ENCODE assay signal across 9 cellular contexts in the genomic region with DNA sequence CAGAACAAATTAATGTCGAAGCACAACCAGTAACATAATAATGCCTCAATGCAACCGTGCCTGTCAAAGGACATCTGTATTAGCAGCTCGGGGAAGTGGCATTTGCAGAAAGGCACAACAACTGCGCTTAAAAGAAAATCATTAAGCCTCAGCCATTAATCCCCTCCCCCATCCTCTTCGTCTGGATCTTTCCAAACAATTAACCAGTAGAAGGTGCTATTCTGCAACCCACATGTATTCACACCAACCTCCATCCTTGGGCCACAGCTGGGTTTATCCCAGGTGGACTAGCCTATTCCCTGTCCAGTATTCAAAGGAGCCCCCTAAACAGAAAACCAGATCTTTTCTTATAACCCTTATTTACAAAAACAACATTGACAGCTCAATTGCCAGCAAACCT. TPM values are rescaled to one million over a fixed set of nuclear protein-coding genes. Genes with fewer than 3 reads are reported as not detected.
DNase-seq lines count a peak whose midpoint lies in the region; ATAC-seq, FAIRE-seq and TF ChIP-seq lines count a peak whose summit lies in the region.
"Had no signal": no experiment of that assay in that cellular context is flagged by ENCODE, and none has a peak within 500 bp of the region (broad histone marks: within the 10 kb centered on the region; RNA-seq: fewer than 3 reads in every experiment).

No MANE protein-coding gene starts in this region.

- TF ChIP-seq CTCF in CD4-positive, alpha-beta T cell (IDR thresholded peaks at IDR 0.05): no peak
- TF ChIP-seq CTCF in HCT116 (IDR thresholded peaks at IDR 0.05 in 2 of 3, conservative IDR thresholded peaks at IDR 0.05 in 1 of 3; ENCODE audit: borderline replicate concordance in 1 of 3, insufficient read depth in 1 of 3, low read depth in 2 of 3, low read length in 2 of 3) (peak; percentile 22 to 54 (median 44); a peak in 4 of 6 replicates), K562 (IDR thresholded peaks at IDR 0.05 in 2 of 3, conservative IDR thresholded peaks at IDR 0.05 in 1 of 3; ENCODE audit: insufficient read depth in 2 of 3, low read depth in 1 of 3, low read length in 3 of 3) (peak; percentile 59 to 75 (median 66))

- no peaks in the 10 kb centered on the region for H3K36me3 ChIP-seq in HCT116 (ENCODE audit: control insufficient read depth in 1 of 2, insufficient read depth in 2 of 2, low read length in 2 of 2)
- no peaks in the 10 kb centered on the region; the same call in 2 of the 3 replicates for H3K36me3 ChIP-seq in K562 (ENCODE audit: control insufficient read depth, insufficient read depth, low read length)
- H3K36me3 ChIP-seq in muscle layer of duodenum (ENCODE audit: control insufficient read depth in 1 of 2, insufficient read depth in 2 of 2, low read length in 2 of 2): no peaks in the 10 kb centered on the region

- peak overlapping the region; percentile 86 for H3K27ac Mint-ChIP-seq in CD4-positive, alpha-beta T cell

- H4K20me1 ChIP-seq in HCT116 (ENCODE audit: insufficient read depth) (no peaks in the 10 kb centered on the region), K562 (replicated peaks; ENCODE audit: control insufficient read depth, insufficient read depth, low read length) (peaks cover 17% of the 10 kb centered on the region)

- in situ Hi-C loops in K562 (cut with MboI): no loop called here

- H3K4me3 ChIP-seq in HCT116 (replicated peaks in 1 of 2; ENCODE audit: low read depth in 1 of 2, low read length in 2 of 2): no peak overlapping the region
- H3K4me3 ChIP-seq in K562: peak overlapping the region; percentile 82; the same call in 1 of the 2 replicates
- peak overlapping the region in 1 of 2 donors; percentile 2 for H3K4me3 ChIP-seq in muscle layer of duodenum (ENCODE audit: low read depth in 1 of 2, low read length in 2 of 2)

- H3K4me3 Mint-ChIP-seq in CD4-positive, alpha-beta T cell: peak overlapping the region; percentile 82

- H3K4me1 ChIP-seq in HCT116 (ENCODE audit: control insufficient read depth in 1 of 2, insufficient read depth in 2 of 2, low read length in 2 of 2): peaks cover 11 to 33% of the 10 kb centered on the region in 2 experiments; a peak in 3 of 4 replicates
- peaks cover 7 to 16% of the 10 kb centered on the region in 2 experiments for H3K4me1 ChIP-seq in K562 (replicated peaks in 1 of 2; ENCODE audit: control insufficient read depth in 2 of 2, insufficient read depth in 2 of 2, low read length in 2 of 2)
- H3K4me1 ChIP-seq in muscle layer of duodenum (ENCODE audit: control insufficient read depth in 1 of 2, insufficient read depth in 2 of 2, low read length in 2 of 2): peaks cover 14 to 45% of the 10 kb centered on the region in 2 donors

- H3K4me1 Mint-ChIP-seq in CD4-positive, alpha-beta T cell (ENCODE audit: low read depth): peaks cover 45% of the 10 kb centered on the region

- POLR2A ChIA-PET in CD4-positive, alpha-beta T cell (lab: Charles Lee): interaction anchor here (1.3 kb wide), 1 partner anchor 64 kb away, joined by 4 read pairs; the partner anchor contains the start of gene ENO1
- POLR2A ChIA-PET in HCT116 (lab: Charles Lee) (no interaction called here), K562 (lab: Yijun Ruan, JAX) (interaction anchor here (0.5 to 1.7 kb wide), 9 partner anchors 10 to 64 kb away, joined by 3 to 25 read pairs (median 3); partner anchors contain the start of gene ENO1)

- TF ChIP-seq RAD21 in HCT116 (IDR thresholded peaks at IDR 0.05; ENCODE audit: low read depth) (peak; percentile 49), K562 (CRISPR knock-in tag; conservative IDR thresholded peaks at IDR 0.05 in 1 of 2, IDR thresholded peaks at IDR 0.05 in 1 of 2) (peak; percentile 17 to 60; a peak in 2 of 4 replicates)

- H3K9ac ChIP-seq in HCT116 (ENCODE audit: low read length) (no peak overlapping the region), K562 (ENCODE audit: insufficient read depth in 1 of 2, low read depth in 2 of 2, low read length in 2 of 2) (peak overlapping the region in 1 of 2 experiments; percentile 24; a peak in 1 of 4 replicates)

- H3K27me3 ChIP-seq in CD4-positive, alpha-beta T cell (ENCODE audit: control insufficient read depth, insufficient read depth, low read length): no peaks in the 10 kb centered on the region
- H3K27me3 ChIP-seq in HCT116 (ENCODE audit: insufficient read depth, low read length) (no peaks in the 10 kb centered on the region), K562 (ENCODE audit: control insufficient read depth in 2 of 2, insufficient read depth in 2 of 2, low read length in 2 of 2) (no peaks in the 10 kb centered on the region), muscle layer of duodenum (ENCODE audit: low read depth, low read length) (no peaks in the 10 kb centered on the region)

- H3K9me3 ChIP-seq in CD4-positive, alpha-beta T cell (ENCODE audit: control insufficient read depth, low read length): no peaks in the 10 kb centered on the region
- H3K9me3 ChIP-seq in HCT116 (ENCODE audit: control insufficient read depth in 1 of 2, insufficient read depth in 1 of 2, low read depth in 1 of 2, low read length in 2 of 2): no peaks in the 10 kb centered on the region
- H3K9me3 ChIP-seq in K562 (replicated peaks; ENCODE audit: control insufficient read depth, insufficient read depth, low read depth, low read length): no peaks in the 10 kb centered on the region
- H3K9me3 ChIP-seq in muscle layer of duodenum (ENCODE audit: control insufficient read depth in 1 of 2, low read length in 2 of 2): no peaks in the 10 kb centered on the region

- peaks cover 9% of the 10 kb centered on the region for H3K27me3 Mint-ChIP-seq in CD4-positive, alpha-beta T cell

- ATAC-seq in CD4-positive, alpha-beta T cell (ENCODE audit: poor library complexity): no peak
- no peak for ATAC-seq in HCT116
- ATAC-seq in K562: peak; percentile 18; the same call in 2 of the 3 replicates
- no peak for ATAC-seq in GM21423 (IDR thresholded peaks at IDR 0.05; ENCODE audit: unreplicated experiment)
- no peak for ATAC-seq in GM19395 (IDR thresholded peaks at IDR 0.05; ENCODE audit: unreplicated experiment)

- WGBS in K562 (ENCODE audit: insufficient coverage, low coverage, missing lambda C conversion rate): 6% methylated on average over 5 of the region's 5 CpGs

- no peak overlapping the region for H2AFZ ChIP-seq in HCT116 (ENCODE audit: low read depth, low read length, poor library complexity, severe bottlenecking)
- H2AFZ ChIP-seq in K562 (ENCODE audit: low read depth, low read length): no peak overlapping the region

- TF ChIP-seq EP300 in K562 (IDR thresholded peaks at IDR 0.05; ENCODE audit: low read length): peak; percentile 34; the same call in 1 of the 2 replicates

- TF ChIP-seq POLR2A in HCT116 (IDR thresholded peaks at IDR 0.05; ENCODE audit: borderline replicate concordance, extremely low read depth, insufficient read depth, insufficient read length) (no peak), K562 (conservative IDR thresholded peaks at IDR 0.05) (no peak)

- no peaks in the 10 kb centered on the region for H3K9me1 ChIP-seq in K562 (ENCODE audit: control insufficient read depth, insufficient read depth, low read length)

- peaks cover 68% of the 10 kb centered on the region for H3K79me2 ChIP-seq in HCT116 (ENCODE audit: insufficient read depth, low read length)
- H3K79me2 ChIP-seq in K562 (ENCODE audit: control insufficient read depth, insufficient read depth, low read length): peaks cover 75% of the 10 kb centered on the region

- RAD21 ChIA-PET in HCT116 (lab: Charles Lee; ENCODE audit: low non-redundant PET in 1 of 2, low total read pairs in 2 of 2, uncharacterized antibody in 2 of 2, unreplicated experiment in 2 of 2): interaction anchor here (1.2 to 1.8 kb wide), 2 partner anchors 34 kb away, joined by 3 to 8 read pairs; no protein-coding TSS in a partner anchor

- H3K9me3 Mint-ChIP-seq in CD4-positive, alpha-beta T cell: no peaks in the 10 kb centered on the region

- CTCF ChIA-PET in CD4-positive, alpha-beta T cell (lab: Charles Lee): interaction anchor here (1.1 to 1.8 kb wide), 4 partner anchors 10 to 113 kb away, joined by 3 to 6 read pairs (median 4); no protein-coding TSS in a partner anchor
- CTCF ChIA-PET in HCT116 (lab: Charles Lee) (interaction anchor here (1.0 to 1.9 kb wide), 3 partner anchors 9 to 49 kb away, joined by 3 to 14 read pairs (median 10); no protein-coding TSS in a partner anchor), K562 (lab: Yijun Ruan, JAX; ENCODE audit: low intra/inter-chr PET ratio) (no interaction called here)

- no peak overlapping the region for H3K27ac ChIP-seq in CD4-positive, alpha-beta T cell (ENCODE audit: low read depth, low read length)
- H3K27ac ChIP-seq in HCT116 (ENCODE audit: low read depth, low read length) (no peak overlapping the region), K562 (ENCODE audit: extremely low read depth, low read depth, low read length) (no peak overlapping the region), muscle layer of duodenum (ENCODE audit: low read length) (peak overlapping the region; percentile 97)

- BruUV-seq in HCT116 (replicated peaks; lab: Mats Ljungman, UMichigan): no TSS peak
- BruUV-seq in K562 (replicated peaks; lab: Mats Ljungman, UMichigan): no TSS peak

- H3K36me3 Mint-ChIP-seq in CD4-positive, alpha-beta T cell (ENCODE audit: low read depth): peaks cover 13% of the 10 kb centered on the region

- peak overlapping the region; percentile 17; the same call in 1 of the 2 replicates for H3K4me2 ChIP-seq in HCT116 (ENCODE audit: low read length)
- H3K4me2 ChIP-seq in K562 (ENCODE audit: insufficient read depth, low read length): peak overlapping the region; percentile 85

- DNase-seq in CD4-positive, alpha-beta T cell: no peak
- DNase-seq in HCT116 (ENCODE audit: low read depth, low spot score): no peak
- peak; percentile 57 to 63 (median 59) for DNase-seq in K562 (ENCODE audit: extremely low read depth in 1 of 4, low spot score in 3 of 4)
- no peak for DNase-seq in cerebellum (ENCODE audit: low spot score)
- no peak for DNase-seq in GM19238 (ENCODE audit: insufficient read length, low spot score)
- DNase-seq: NCI-H187 treated with DMSO at 0.1 percent for 48 hours had no signal

- intact Hi-C loops in CD4-positive, alpha-beta T cell (cut with DNase I, micrococcal nuclease): loop anchor here (5.0 to 10.0 kb wide), 5 partner anchors 62 to 1030 kb away; partner anchors contain the start of genes ENO1 (in 1 of the 2), H6PD (in 1 of the 2) and PER3 (in 1 of the 2)
- intact Hi-C loops in HCT116 (cut with micrococcal nuclease): no loop called here
- intact Hi-C loops in K562 (cut with micrococcal nuclease): no loop called here

- peak; percentile 57 for FAIRE-seq in K562 (lab: Jason Lieb, UNC)

- H3K9me2 ChIP-seq in HCT116 (ENCODE audit: insufficient read depth): no peaks in the 10 kb centered on the region

RNA-seq across cellular contexts. Expression of gene RERE, which starts 2.6 kb away (rescaled TPM):
- total RNA-seq in CD4-positive, alpha-beta T cell: 10 to 100 TPM; 78.4 to 84.0 TPM
- total RNA-seq in HCT116 (2021; ENCODE audit: unreplicated experiment): 40.6 TPM
- 17.0 and 18.3 TPM in 2 replicates for polyA plus RNA-seq in HCT116 (2012)
- total RNA-seq in K562 (2011; cell fraction: chromatin; rRNA removed; ENCODE audit: low replicate concordance): 171 and 273 TPM in 2 replicates
- 61.4 and 68.2 TPM in 2 replicates for total RNA-seq in K562 (2011; cell fraction: nucleolus; rRNA removed)
- 135 and 159 TPM in 2 replicates for total RNA-seq in K562 (2011; cell fraction: nucleoplasm; rRNA removed)
- total RNA-seq in K562 (2014; rRNA removed): 14.2 and 14.4 TPM in 2 replicates
- 13.4 and 14.6 TPM in 2 replicates for total RNA-seq in K562 (2014; rRNA removed; fragmentation: Illumina TruSeq; extraction: Trizol)
- total RNA-seq in K562 (2015; rRNA removed; fragmentation: Illumina TruSeq; extraction: Trizol): 12.9 and 14.2 TPM in 2 replicates
- 40.2 and 51.5 TPM in 2 replicates for total RNA-seq in K562 (2021)
- polyA plus RNA-seq in K562 (2011; rRNA removed): 5.3 and 8.3 TPM in 2 replicates
- 5.1 and 11.3 TPM in 2 replicates for polyA plus RNA-seq in K562 (2011; cell fraction: cytosol; rRNA removed)
- 35.9 and 36.4 TPM in 2 replicates for polyA plus RNA-seq in K562 (2011; cell fraction: nucleus; rRNA removed)
- polyA plus RNA-seq in K562 (2012): 22.1 and 24.3 TPM in 2 replicates
- polyA plus RNA-seq in K562 (2014; fragmentation: Illumina TruSeq; extraction: Trizol): 21.1 and 25.2 TPM in 2 replicates
- polyA plus RNA-seq in K562 (2014; fragmentation: Nextera tagmentation; extraction: Ambion mirVana): 1 to 10 TPM; 3.0 to 5.4 TPM
- 8.0 and 22.3 TPM in 2 replicates for polyA plus RNA-seq in K562 (2014; rRNA removed)
- 55.5 and 81.8 TPM in 2 replicates for polyA minus RNA-seq in K562 (2011; rRNA and poly(A)+ RNA removed)
- 45.2 and 50.4 TPM in 2 replicates for polyA minus RNA-seq in K562 (2011; cell fraction: cytosol; rRNA and poly(A)+ RNA removed)
- polyA minus RNA-seq in K562 (2011; cell fraction: nucleus; rRNA and poly(A)+ RNA removed): 32.6 and 64.3 TPM in 2 replicates
- total RNA-seq in cerebellum: 578 TPM

Comparison
In these comparisons a context has a peak if more than half of its experiments do, and no peak if none do; other contexts are left out.
1. DNase-seq: peak in K562 (4 of 4); none in CD4-positive, alpha-beta T cell (0 of 10), HCT116 (single experiment), cerebellum (single experiment) and GM19238 (single experiment).
2. intact Hi-C loops: an anchor here in CD4-positive, alpha-beta T cell (5.0 to 10.0 kb wide); none called in HCT116 and K562.